Comparison of ENCODE assay signal across 1 cellular context in genomic region chr4:17866790-17867189, GRCh38.
TF ChIP-seq lines count a peak whose summit lies in the region.

No MANE protein-coding gene starts in this region.

TF ChIP-seq in GM23338, 12 proteins besides CTCF, POLR2A, EP300 and RAD21 (continued from another document):
- TF ChIP-seq ETS1 (IDR thresholded peaks at IDR 0.05) (no peak), STAT1 (IDR thresholded peaks at IDR 0.05; ENCODE audit: unreplicated experiment) (no peak), ZNF331 (CRISPR knock-in tag; IDR thresholded peaks at IDR 0.05; ENCODE audit: low read depth) (no peak), JUNB (IDR thresholded peaks at IDR 0.05; ENCODE audit: unreplicated experiment) (no peak), CREB1 (CRISPR knock-in tag; IDR thresholded peaks at IDR 0.05; ENCODE audit: low read depth) (no peak), ZNF462 (CRISPR knock-in tag; IDR thresholded peaks at IDR 0.05) (no peak)
